14 cellular contexts compared by ENCODE assay signal in genomic region chr1:228262475-228262874, GRCh38. TPM values are rescaled to one million over a fixed set of nuclear protein-coding genes. Genes with fewer than 3 reads are reported as not detected.
A peak's percentile ranks its signal among the peaks of the same experiment; 100 is the strongest.
DNase-seq lines count a peak whose midpoint lies in the region; ATAC-seq and TF ChIP-seq lines count a peak whose summit lies in the region.
"Had no signal": no experiment of that assay in that cellular context is flagged by ENCODE, and none has a peak within 500 bp of the region (broad histone marks: within the 10 kb centered on the region; RNA-seq: fewer than 3 reads in every experiment).

No MANE protein-coding gene starts in this region.

- H4K20me1 ChIP-seq in GM23338 (replicated peaks; ENCODE audit: insufficient read depth) = no peaks in the 10 kb centered on the region; the same call in 1 of the 2 replicates

- no peak overlapping the region for H3K4me2 ChIP-seq in GM23338

- no peak overlapping the region for H3K27ac Mint-ChIP-seq in GM23338
- no peak overlapping the region for H3K27ac Mint-ChIP-seq in CD8-positive, alpha-beta T cell
- H3K27ac Mint-ChIP-seq: CD4-positive, alpha-beta memory T cell had no signal

- H3K27me3 Mint-ChIP-seq in GM23338 (ENCODE audit: insufficient read depth, low read depth, poor library complexity) = peaks cover 4% of the 10 kb centered on the region
- no peaks in the 10 kb centered on the region for H3K27me3 Mint-ChIP-seq in CD8-positive, alpha-beta T cell (ENCODE audit: low read depth)
- H3K27me3 Mint-ChIP-seq: CD4-positive, alpha-beta memory T cell had no signal

- no peaks in the 10 kb centered on the region for H3K27me3 ChIP-seq in GM23338 (ENCODE audit: insufficient read depth)
- no peaks in the 10 kb centered on the region for H3K27me3 ChIP-seq in H7 (ENCODE audit: control insufficient read depth, insufficient read depth, low read length)
- no peaks in the 10 kb centered on the region for H3K27me3 ChIP-seq in CD8-positive, alpha-beta T cell (ENCODE audit: insufficient read depth, low read length)

- peaks cover 10% of the 10 kb centered on the region for H3K4me1 Mint-ChIP-seq in GM23338
- no peaks in the 10 kb centered on the region for H3K4me1 Mint-ChIP-seq in CD8-positive, alpha-beta T cell (ENCODE audit: low read depth)
- H3K4me1 Mint-ChIP-seq: CD4-positive, alpha-beta memory T cell had no signal

- H3K36me3 ChIP-seq in GM23338 (ENCODE audit: insufficient read depth) (no peaks in the 10 kb centered on the region), H7 (replicated peaks; ENCODE audit: control insufficient read depth, insufficient read depth, low read length) (no peaks in the 10 kb centered on the region)
- H3K36me3 ChIP-seq in CD8-positive, alpha-beta T cell (ENCODE audit: insufficient read depth, low read length) = no peaks in the 10 kb centered on the region
- H3K36me3 ChIP-seq: HAP-1 had no signal

- no peak overlapping the region for H3K27ac ChIP-seq in GM23338 (ENCODE audit: low read depth)
- H3K27ac ChIP-seq in CD8-positive, alpha-beta T cell (ENCODE audit: low read depth, low read length) = no peak overlapping the region

- no peak for DNase-seq in GM23338 (ENCODE audit: low spot score)
- peak; percentile 59 for DNase-seq in H7
- DNase-seq in iPS-NIHi7 (ENCODE audit: extremely low spot score) = peak; percentile 8
- no peak for DNase-seq in CD8-positive, alpha-beta T cell
- DNase-seq in DMS 273 treated with DMSO at 0.1 percent for 48 hours (lab: John Stamatoyannopoulos, UW) = no peak
- DNase-seq: C1 segment of cervical spinal cord; Caco-2; CD4-positive, alpha-beta memory T cell; DMS79; EL; GDM1 had no signal

- H3K9me2 ChIP-seq in GM23338 (ENCODE audit: insufficient read depth) = no peaks in the 10 kb centered on the region

- ATAC-seq in GM23338 = peak; percentile 44
- ATAC-seq in CD8-positive, alpha-beta T cell = no peak
- no peak for ATAC-seq in HG03342 (IDR thresholded peaks at IDR 0.05; ENCODE audit: unreplicated experiment)
- ATAC-seq: GM12878 had no signal

- H3K4me1 ChIP-seq in GM23338 (ENCODE audit: insufficient read depth) = no peaks in the 10 kb centered on the region
- no peaks in the 10 kb centered on the region for H3K4me1 ChIP-seq in CD8-positive, alpha-beta T cell (ENCODE audit: insufficient read depth, low read length)
- H3K4me1 ChIP-seq: Caco-2, HAP-1 had no signal

- H3K4me3 ChIP-seq in GM23338 = no peak overlapping the region
- H3K4me3 ChIP-seq in H7 (ENCODE audit: insufficient read depth, low read depth, low read length) = no peak overlapping the region
- H3K4me3 ChIP-seq in CD8-positive, alpha-beta T cell (ENCODE audit: low read depth, low read length) = no peak overlapping the region
- H3K4me3 ChIP-seq: GM12878, HAP-1 had no signal

- H3K9me3 Mint-ChIP-seq in GM23338 = no peaks in the 10 kb centered on the region
- H3K9me3 Mint-ChIP-seq in CD8-positive, alpha-beta T cell = peaks cover 7% of the 10 kb centered on the region

- no peaks in the 10 kb centered on the region for H3K79me2 ChIP-seq in GM23338 (replicated peaks; ENCODE audit: insufficient read depth)

- intact Hi-C loops in CD8-positive, alpha-beta T cell (cut with DNase I, micrococcal nuclease) = no loop called here

- TF ChIP-seq CTCF in GM23338 (conservative IDR thresholded peaks at IDR 0.05; ENCODE audit: low read depth in 2 of 2) = no peak
- TF ChIP-seq CTCF in CD8-positive, alpha-beta T cell (IDR thresholded peaks at IDR 0.05) = no peak

- CTCF ChIA-PET in CD8-positive, alpha-beta T cell (lab: Charles Lee) = no interaction called here

- peaks cover 14% of the 10 kb centered on the region for H3K36me3 Mint-ChIP-seq in GM23338 (ENCODE audit: low read depth)
- peaks cover 48% of the 10 kb centered on the region for H3K36me3 Mint-ChIP-seq in CD8-positive, alpha-beta T cell

- H2AFZ ChIP-seq in GM23338 = no peak overlapping the region

- no peak overlapping the region for H3K4me3 Mint-ChIP-seq in GM23338
- no peak overlapping the region for H3K4me3 Mint-ChIP-seq in CD8-positive, alpha-beta T cell
- H3K4me3 Mint-ChIP-seq: CD4-positive, alpha-beta memory T cell had no signal

- POLR2A ChIA-PET in CD8-positive, alpha-beta T cell (lab: Charles Lee) = no interaction called here

- no peaks in the 10 kb centered on the region for H3K9me3 ChIP-seq in CD8-positive, alpha-beta T cell (ENCODE audit: low read length)

- H3F3A ChIP-seq in GM23338 (replicated peaks; ENCODE audit: low read depth) = no peaks in the 10 kb centered on the region

TF ChIP-seq in GM23338, 12 proteins besides CTCF, POLR2A, EP300 and RAD21 (continues in another document):
- TF ChIP-seq, protein P1, sequence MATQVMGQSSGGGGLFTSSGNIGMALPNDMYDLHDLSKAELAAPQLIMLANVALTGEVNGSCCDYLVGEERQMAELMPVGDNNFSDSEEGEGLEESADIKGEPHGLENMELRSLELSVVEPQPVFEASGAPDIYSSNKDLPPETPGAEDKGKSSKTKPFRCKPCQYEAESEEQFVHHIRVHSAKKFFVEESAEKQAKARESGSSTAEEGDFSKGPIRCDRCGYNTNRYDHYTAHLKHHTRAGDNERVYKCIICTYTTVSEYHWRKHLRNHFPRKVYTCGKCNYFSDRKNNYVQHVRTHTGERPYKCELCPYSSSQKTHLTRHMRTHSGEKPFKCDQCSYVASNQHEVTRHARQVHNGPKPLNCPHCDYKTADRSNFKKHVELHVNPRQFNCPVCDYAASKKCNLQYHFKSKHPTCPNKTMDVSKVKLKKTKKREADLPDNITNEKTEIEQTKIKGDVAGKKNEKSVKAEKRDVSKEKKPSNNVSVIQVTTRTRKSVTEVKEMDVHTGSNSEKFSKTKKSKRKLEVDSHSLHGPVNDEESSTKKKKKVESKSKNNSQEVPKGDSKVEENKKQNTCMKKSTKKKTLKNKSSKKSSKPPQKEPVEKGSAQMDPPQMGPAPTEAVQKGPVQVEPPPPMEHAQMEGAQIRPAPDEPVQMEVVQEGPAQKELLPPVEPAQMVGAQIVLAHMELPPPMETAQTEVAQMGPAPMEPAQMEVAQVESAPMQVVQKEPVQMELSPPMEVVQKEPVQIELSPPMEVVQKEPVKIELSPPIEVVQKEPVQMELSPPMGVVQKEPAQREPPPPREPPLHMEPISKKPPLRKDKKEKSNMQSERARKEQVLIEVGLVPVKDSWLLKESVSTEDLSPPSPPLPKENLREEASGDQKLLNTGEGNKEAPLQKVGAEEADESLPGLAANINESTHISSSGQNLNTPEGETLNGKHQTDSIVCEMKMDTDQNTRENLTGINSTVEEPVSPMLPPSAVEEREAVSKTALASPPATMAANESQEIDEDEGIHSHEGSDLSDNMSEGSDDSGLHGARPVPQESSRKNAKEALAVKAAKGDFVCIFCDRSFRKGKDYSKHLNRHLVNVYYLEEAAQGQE (IDR thresholded peaks at IDR 0.05; ENCODE audit: unreplicated experiment) = no peak
- no peak for TF ChIP-seq NANOG (IDR thresholded peaks at IDR 0.05; ENCODE audit: borderline replicate concordance)
- TF ChIP-seq JUNB (IDR thresholded peaks at IDR 0.05; ENCODE audit: unreplicated experiment) = no peak

RNA-seq across cellular contexts. Expression of gene OBSCN, which starts 54.6 kb away (rescaled TPM):
- total RNA-seq in GM23338 (2014; rRNA removed; shearing (Covaris generic)) = 21.5 and 38.5 TPM in 2 replicates
- polyA plus RNA-seq in GM23338 (2016; fragmentation: Nextera tagmentation; extraction: Ambion mirVana) = 8.4 and 9.6 TPM in 2 replicates
- 18.9 and 25.2 TPM in 2 replicates for total RNA-seq in H7 (2014; rRNA removed; shearing (Covaris generic))
- 10 to 100 TPM; 58.3 to 65.3 TPM for total RNA-seq in CD8-positive, alpha-beta T cell

Comparison
In these comparisons a context has a peak if more than half of its experiments do, and no peak if none do; other contexts are left out.
1. DNase-seq: peak in H7 (single experiment) and iPS-NIHi7 (single experiment); none in GM23338 (single experiment), CD8-positive, alpha-beta T cell (0 of 7) and DMS 273 treated with DMSO at 0.1 percent for 48 hours (single experiment).